ENCODE assay signal across 8 cellular contexts in the genomic region with DNA sequence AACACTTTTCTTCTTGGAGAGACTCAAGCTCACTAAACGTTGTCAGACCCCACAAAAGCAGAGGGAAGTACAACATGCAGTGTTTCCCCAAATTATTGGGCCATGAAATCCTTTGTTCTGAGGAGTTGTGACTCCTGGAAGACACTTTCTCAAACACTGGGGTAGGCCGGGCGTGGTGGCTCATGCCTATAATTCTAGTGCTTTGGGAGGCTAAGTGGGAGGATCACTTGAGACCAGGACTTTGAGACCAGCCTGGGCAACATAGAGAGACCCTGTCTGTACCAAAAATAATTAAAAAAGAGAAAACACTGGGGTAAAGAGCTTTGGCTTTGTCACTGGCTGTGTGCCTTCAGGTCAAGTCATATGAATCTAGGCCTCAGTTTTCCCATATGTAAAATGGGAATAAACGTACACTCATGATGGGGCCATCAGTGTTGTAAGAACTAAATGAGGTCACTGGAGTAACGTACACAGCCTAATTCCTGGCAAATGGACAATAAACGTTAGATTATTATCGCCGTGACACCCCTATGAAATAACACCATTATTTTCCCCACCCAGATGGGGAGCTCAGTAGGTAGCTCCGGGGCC.
A peak's percentile ranks its signal among the peaks of the same experiment; 100 is the strongest.
DNase-seq lines count a peak whose midpoint lies in the region; ATAC-seq, FAIRE-seq and TF ChIP-seq lines count a peak whose summit lies in the region.

No MANE protein-coding gene starts in this region.

- no peaks in the 10 kb centered on the region for H3K36me3 ChIP-seq in astrocyte (ENCODE audit: insufficient read depth, low read length)
- no peaks in the 10 kb centered on the region for H3K36me3 ChIP-seq in right lobe of liver
- H3K36me3 ChIP-seq in tibial nerve, result no peaks in the 10 kb centered on the region

- TF ChIP-seq POLR2A in right lobe of liver (IDR thresholded peaks at IDR 0.05), result no peak
- no peak for TF ChIP-seq POLR2A in tibial nerve (IDR thresholded peaks at IDR 0.05)

- H3K27ac ChIP-seq in astrocyte (ENCODE audit: low read depth, low read length) (no peak overlapping the region), right lobe of liver (no peak overlapping the region), tibial nerve (peak overlapping the region in 2 of 4 donors; percentile 18 to 65)

- DNase-seq in activated T-cell treated with anti-CD3 and anti-CD28 coated beads, Interleukin-2, amount 50 U/mL, for 72 hours, result no peak
- no peak for DNase-seq in activated T-cell treated with anti-CD3 and anti-CD28 coated beads, Interleukin-2, amount 50 U/mL, for 1 hour
- DNase-seq in astrocyte (ENCODE audit: low read depth) (no peak), right lobe of liver (no peak), tibial nerve (ENCODE audit: low spot score in 2 of 2) (no peak), posterior vena cava (ENCODE audit: low spot score) (no peak)
- no peak for DNase-seq in stimulated activated CD4-positive, alpha-beta T cell treated with anti-CD3 and anti-CD28 coated beads, Interleukin-12 subunit alpha, Interleukin-12 subunit beta, amount 100 ng/mL, for 4 hours

- TF ChIP-seq CTCF in astrocyte (IDR thresholded peaks at IDR 0.05; ENCODE audit: insufficient read depth, low read depth, low read length) (no peak), right lobe of liver (IDR thresholded peaks at IDR 0.05) (no peak), tibial nerve (IDR thresholded peaks at IDR 0.05) (no peak)

- peaks cover 11% of the 10 kb centered on the region for H3K27me3 Mint-ChIP-seq in activated T-cell treated with anti-CD3 and anti-CD28 coated beads, Interleukin-2, amount 50 U/mL, for 72 hours (ENCODE audit: low read depth)
- H3K27me3 Mint-ChIP-seq in astrocyte (ENCODE audit: low read depth, unreplicated experiment), result peaks cover 11% of the 10 kb centered on the region

- no peaks in the 10 kb centered on the region for H3K79me2 ChIP-seq in astrocyte (ENCODE audit: insufficient read depth, low read length)

- no peak overlapping the region for H3K27ac Mint-ChIP-seq in activated T-cell treated with anti-CD3 and anti-CD28 coated beads, Interleukin-2, amount 50 U/mL, for 72 hours
- H3K27ac Mint-ChIP-seq in astrocyte (ENCODE audit: unreplicated experiment), result peak overlapping the region; percentile 69

- WGBS in right lobe of liver (ENCODE audit: insufficient coverage, low coverage, low lambda C conversion rate, missing lambda C conversion rate), result 18% methylated on average over 9 of the region's 9 CpGs
- WGBS in tibial nerve, 2 donors, result 36 to 37% methylated on average over 9 of the region's 9 CpGs

- FAIRE-seq in astrocyte (lab: Jason Lieb, UNC), result no peak

- peaks cover 5% of the 10 kb centered on the region for H3K4me1 Mint-ChIP-seq in activated T-cell treated with anti-CD3 and anti-CD28 coated beads, Interleukin-2, amount 50 U/mL, for 72 hours (ENCODE audit: low read depth)
- no peaks in the 10 kb centered on the region for H3K4me1 Mint-ChIP-seq in astrocyte (ENCODE audit: low read depth, unreplicated experiment)

- H3K9ac ChIP-seq in astrocyte (ENCODE audit: low read length), result peak overlapping the region; percentile 83

- no peaks in the 10 kb centered on the region for H3K36me3 Mint-ChIP-seq in activated T-cell treated with anti-CD3 and anti-CD28 coated beads, Interleukin-2, amount 50 U/mL, for 72 hours (ENCODE audit: insufficient read depth in 2 of 2)
- H3K36me3 Mint-ChIP-seq in astrocyte (ENCODE audit: low read depth, unreplicated experiment), result no peaks in the 10 kb centered on the region

- peak overlapping the region; percentile 81 for H3K4me3 Mint-ChIP-seq in activated T-cell treated with anti-CD3 and anti-CD28 coated beads, Interleukin-2, amount 50 U/mL, for 72 hours
- H3K4me3 Mint-ChIP-seq in astrocyte (ENCODE audit: unreplicated experiment), result peak overlapping the region; percentile 85

- H2AFZ ChIP-seq in astrocyte (ENCODE audit: low read depth, low read length), result peak overlapping the region; percentile 99

- H3K9me3 Mint-ChIP-seq in activated T-cell treated with anti-CD3 and anti-CD28 coated beads, Interleukin-2, amount 50 U/mL, for 72 hours, result no peaks in the 10 kb centered on the region
- H3K9me3 Mint-ChIP-seq in astrocyte (ENCODE audit: unreplicated experiment), result no peaks in the 10 kb centered on the region

- H3K9me3 ChIP-seq in astrocyte (ENCODE audit: insufficient read depth, low read depth, low read length), result no peaks in the 10 kb centered on the region
- H3K9me3 ChIP-seq in right lobe of liver, result no peaks in the 10 kb centered on the region
- H3K9me3 ChIP-seq in tibial nerve, result no peaks in the 10 kb centered on the region

- peak overlapping the region; percentile 96 for H3K4me2 ChIP-seq in astrocyte (ENCODE audit: low read length)

- ATAC-seq in activated T-cell treated with anti-CD3 and anti-CD28 coated beads, Interleukin-2, amount 50 U/mL, for 72 hours (replicated peaks in 1 of 2), result no peak
- ATAC-seq in right lobe of liver (no peak), GM19395 (IDR thresholded peaks at IDR 0.05; ENCODE audit: unreplicated experiment) (no peak)

- H3K27me3 ChIP-seq in astrocyte (ENCODE audit: insufficient read depth, low read length) (no peaks in the 10 kb centered on the region), right lobe of liver (no peaks in the 10 kb centered on the region), tibial nerve (no peaks in the 10 kb centered on the region)

- intact Hi-C loops in right lobe of liver (cut with DNase I) (loop anchor here (10.0 kb wide), 4 partner anchors 308 to 818 kb away; partner anchors contain the start of gene OR52M1 (in 1 of the 2)), posterior vena cava (cut with DNase I) (loop anchor here (2.0 to 5.0 kb wide), 2 partner anchors 302 to 306 kb away; no protein-coding TSS in a partner anchor)

- no peak for TF ChIP-seq EP300 in tibial nerve (IDR thresholded peaks at IDR 0.05)

- H3K4me3 ChIP-seq in astrocyte (ENCODE audit: insufficient read depth, low read depth, low read length), result peak overlapping the region; percentile 66
- peak overlapping the region in 2 of 3 donors; percentile 57 to 73 for H3K4me3 ChIP-seq in right lobe of liver
- H3K4me3 ChIP-seq in tibial nerve, result peak overlapping the region in 3 of 4 donors; percentile 40 to 63 (median 62)

- H3K4me1 ChIP-seq in astrocyte (ENCODE audit: insufficient read depth, low read length), result peaks cover 3% of the 10 kb centered on the region
- H3K4me1 ChIP-seq in right lobe of liver, result peaks cover 0 to 38% (median 9%) of the 10 kb centered on the region in 4 donors
- peaks cover 0 to 9% (median 0%) of the 10 kb centered on the region in 4 donors for H3K4me1 ChIP-seq in tibial nerve

- no peaks in the 10 kb centered on the region for H4K20me1 ChIP-seq in astrocyte (ENCODE audit: insufficient read depth, low read length)
